In the genomic region with DNA sequence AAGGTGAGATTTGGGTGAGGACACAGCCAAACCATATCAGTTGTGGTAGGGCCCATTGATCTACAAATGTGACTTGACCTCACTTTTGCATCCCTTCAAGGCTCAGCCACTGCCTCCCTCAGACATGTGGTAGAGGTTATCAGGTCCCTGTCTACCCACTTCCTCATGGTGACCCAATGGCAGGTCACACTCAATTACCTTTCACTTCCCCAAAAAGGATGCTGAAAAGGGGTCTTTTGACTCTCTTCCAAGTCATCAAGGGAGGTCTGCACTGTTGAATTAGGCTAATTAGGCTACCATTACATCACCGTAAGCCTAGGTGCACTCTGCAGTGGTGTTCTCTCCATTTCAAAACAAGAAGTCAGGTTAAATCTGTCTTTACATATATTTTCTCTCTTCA, we compare ENCODE assay signal across 10 cellular contexts. TPM values are rescaled to one million over a fixed set of nuclear protein-coding genes. Genes with fewer than 3 reads are reported as not detected.
DNase-seq lines count a peak whose midpoint lies in the region; ATAC-seq and TF ChIP-seq lines count a peak whose summit lies in the region.
"Had no signal": no experiment of that assay in that cellular context is flagged by ENCODE, and none has a peak within 500 bp of the region (broad histone marks: within the 10 kb centered on the region; RNA-seq: fewer than 3 reads in every experiment).

No MANE protein-coding gene starts in this region.

- H3K18ac ChIP-seq in mesenchymal stem cell (ENCODE audit: low read depth in 1 of 2, low read length in 2 of 2) (peak overlapping the region in 1 of 2 experiments; percentile 79), mesendoderm (ENCODE audit: low read length) (no peak overlapping the region)

- WGBS in mesenchymal stem cell, result 100% methylated on average over 1 of the region's 1 CpG
- 100% methylated on average over 1 of the region's 1 CpG for WGBS in esophagus muscularis mucosa
- WGBS in mesendoderm (ENCODE audit: extremely low coverage, insufficient coverage, low lambda C conversion rate), result no CpG with 5 or more reads among the region's 1 CpG

- H3K27ac ChIP-seq in mesenchymal stem cell (ENCODE audit: low read length, poor library complexity, severe bottlenecking) (peak overlapping the region; percentile 69), esophagus muscularis mucosa (replicated peaks in 1 of 4) (no peak overlapping the region), mesendoderm (ENCODE audit: low read depth, low read length) (no peak overlapping the region)

- no peak overlapping the region for H4K5ac ChIP-seq in mesendoderm (ENCODE audit: low read length)

- no peaks in the 10 kb centered on the region for H3K27me3 ChIP-seq in mesenchymal stem cell (ENCODE audit: control insufficient read depth in 1 of 2, insufficient read depth in 1 of 2, low read length in 2 of 2)
- no peaks in the 10 kb centered on the region for H3K27me3 ChIP-seq in esophagus muscularis mucosa
- H3K27me3 ChIP-seq in mesendoderm (ENCODE audit: insufficient read depth, low read length, poor library complexity), result no peaks in the 10 kb centered on the region

- no peak overlapping the region for H3K23ac ChIP-seq in mesenchymal stem cell (ENCODE audit: low read length in 2 of 2)
- no peak overlapping the region for H3K23ac ChIP-seq in mesendoderm (ENCODE audit: low read length)

- peak overlapping the region; percentile 58 for H3K9ac ChIP-seq in mesenchymal stem cell (ENCODE audit: low read length)
- H3K9ac ChIP-seq in mesendoderm (ENCODE audit: low read length), result no peak overlapping the region

- DNase-seq in mesenchymal stem cell (no peak), esophagus muscularis mucosa (ENCODE audit: extremely low spot score) (no peak), DMS153 (lab: John Stamatoyannopoulos, UW) (no peak), mesendoderm (no peak), NCI-H526 (lab: John Stamatoyannopoulos, UW) (no peak)
- DNase-seq: amniotic stem cell, NCI-H446 had no signal

- H4K8ac ChIP-seq in mesenchymal stem cell (ENCODE audit: low read length) (peak overlapping the region; percentile 56), mesendoderm (ENCODE audit: low read depth, low read length) (no peak overlapping the region)

- intact Hi-C loops in esophagus muscularis mucosa (cut with DNase I), result no loop called here

- H4K91ac ChIP-seq in mesenchymal stem cell (ENCODE audit: low read length), result peak overlapping the region; percentile 61

- H2AK5ac ChIP-seq in mesenchymal stem cell (ENCODE audit: low read length, severe bottlenecking) (peak overlapping the region; percentile 35), mesendoderm (ENCODE audit: low read length) (no peak overlapping the region)

- H3K4ac ChIP-seq in mesenchymal stem cell (ENCODE audit: low read depth in 1 of 2, low read length in 2 of 2) (peak overlapping the region in 1 of 2 experiments; percentile 62), mesendoderm (ENCODE audit: low read depth, low read length) (no peak overlapping the region)

- no peak for TF ChIP-seq EP300 in esophagus muscularis mucosa (IDR thresholded peaks at IDR 0.05)

- H2BK120ac ChIP-seq in mesenchymal stem cell (ENCODE audit: low read depth, low read length), result no peak overlapping the region
- H2BK120ac ChIP-seq in mesendoderm (ENCODE audit: low read depth, low read length), result no peak overlapping the region

- H3K79me1 ChIP-seq in mesenchymal stem cell (replicated peaks; ENCODE audit: low read length, poor library complexity, severe bottlenecking) (no peaks in the 10 kb centered on the region), mesendoderm (ENCODE audit: low read length) (no peaks in the 10 kb centered on the region)

- H3K4me3 ChIP-seq in mesenchymal stem cell (ENCODE audit: insufficient read depth in 1 of 2, low read depth in 1 of 2, low read length in 2 of 2) (no peak overlapping the region), esophagus muscularis mucosa (no peak overlapping the region), mesendoderm (ENCODE audit: low read length) (no peak overlapping the region)

- ATAC-seq in GM18861 (IDR thresholded peaks at IDR 0.05; ENCODE audit: unreplicated experiment) (peak; percentile 37), GM21723 (IDR thresholded peaks at IDR 0.05; ENCODE audit: unreplicated experiment) (peak; percentile 52), HG03469 (IDR thresholded peaks at IDR 0.05; ENCODE audit: unreplicated experiment) (peak; percentile 37)

- H3K56ac ChIP-seq in mesendoderm (ENCODE audit: low read length), result no peak overlapping the region

- H3K4me1 ChIP-seq in mesenchymal stem cell (ENCODE audit: control insufficient read depth, insufficient read depth, low read depth, low read length) (peaks cover 5% of the 10 kb centered on the region), esophagus muscularis mucosa (peaks cover 0 to 14% (median 4%) of the 10 kb centered on the region in 4 donors), mesendoderm (ENCODE audit: control insufficient read depth, low read depth, low read length) (no peaks in the 10 kb centered on the region)

- H3K14ac ChIP-seq in mesenchymal stem cell (ENCODE audit: low read length in 2 of 2), result peak overlapping the region in 1 of 2 experiments; percentile 28

- no peaks in the 10 kb centered on the region for H3K79me2 ChIP-seq in mesendoderm (ENCODE audit: control insufficient read depth, insufficient read depth, low read length)

- H2AFZ ChIP-seq in mesenchymal stem cell (ENCODE audit: low read depth, low read length), result no peak overlapping the region

- H3K4me2 ChIP-seq in mesenchymal stem cell (ENCODE audit: low read length, poor library complexity, severe bottlenecking), result no peak overlapping the region
- H3K4me2 ChIP-seq in mesendoderm (ENCODE audit: low read length), result no peak overlapping the region

- TF ChIP-seq POLR2A in esophagus muscularis mucosa (IDR thresholded peaks at IDR 0.05; ENCODE audit: low read depth), result no peak

- H2BK15ac ChIP-seq in mesenchymal stem cell (ENCODE audit: low read depth, poor library complexity, severe bottlenecking) (no peak overlapping the region), mesendoderm (replicated peaks; ENCODE audit: low read depth) (no peak overlapping the region)

- H3K36me3 ChIP-seq in mesenchymal stem cell (ENCODE audit: control insufficient read depth in 1 of 2, insufficient read depth in 2 of 2, low read depth in 1 of 2, low read length in 2 of 2), result no peaks in the 10 kb centered on the region
- H3K36me3 ChIP-seq in esophagus muscularis mucosa, result no peaks in the 10 kb centered on the region
- H3K36me3 ChIP-seq in mesendoderm (ENCODE audit: control insufficient read depth, insufficient read depth, low read length), result no peaks in the 10 kb centered on the region

- H2BK5ac ChIP-seq in mesenchymal stem cell (ENCODE audit: low read depth, low read length, poor library complexity, severe bottlenecking) (no peak overlapping the region), mesendoderm (ENCODE audit: low read length) (no peak overlapping the region)

- no peaks in the 10 kb centered on the region for H3K9me3 ChIP-seq in mesenchymal stem cell (ENCODE audit: control insufficient read depth, low read length)
- H3K9me3 ChIP-seq in esophagus muscularis mucosa, result no peaks in the 10 kb centered on the region

- TF ChIP-seq CTCF in esophagus muscularis mucosa (IDR thresholded peaks at IDR 0.05), result no peak

- H2BK12ac ChIP-seq in mesenchymal stem cell (ENCODE audit: low read length in 2 of 2), result peak overlapping the region; percentile 2 to 99

RNA-seq across cellular contexts. Expression of a gene that starts 22.6 kb away (rescaled TPM):
- polyA plus RNA-seq in mesenchymal stem cell (2013, experiment 1 of 2), result 85.6 TPM
- 87.7 TPM for polyA plus RNA-seq in mesenchymal stem cell (2013, experiment 2 of 2)
- total RNA-seq in esophagus muscularis mucosa, result 10 to 100 TPM in 3 of 4 donors, 1 to 10 TPM in 1; 10.0 to 24.9 (median 17.8) TPM
- 3.0 TPM for polyA plus RNA-seq in mesendoderm (2013, experiment 1 of 2)
- polyA plus RNA-seq in mesendoderm (2013, experiment 2 of 2), result 3.1 TPM

RNA-seq across cellular contexts. Expression of a gene that starts 24.0 kb away (rescaled TPM):
- polyA plus RNA-seq in mesenchymal stem cell (2013, experiment 1 of 2), result 38.0 TPM
- 39.2 TPM for polyA plus RNA-seq in mesenchymal stem cell (2013, experiment 2 of 2)
- 10 to 100 TPM; 30.5 to 37.0 (median 32.1) TPM for total RNA-seq in esophagus muscularis mucosa
- 14.7 TPM for polyA plus RNA-seq in mesendoderm (2013, experiment 1 of 2)
- 15.2 TPM for polyA plus RNA-seq in mesendoderm (2013, experiment 2 of 2)
